In genomic region chr9:35027361-35027760, GRCh38 we compare ENCODE assay signal across 21 cellular contexts. TPM values are rescaled to one million over a fixed set of nuclear protein-coding genes. Genes with fewer than 3 reads are reported as not detected.
DNase-seq lines count a peak whose midpoint lies in the region; ATAC-seq and TF ChIP-seq lines count a peak whose summit lies in the region.
"Had no signal": no experiment of that assay in that cellular context is flagged by ENCODE, and none has a peak within 500 bp of the region (broad histone marks: within the 10 kb centered on the region; RNA-seq: fewer than 3 reads in every experiment).

No MANE protein-coding gene starts in this region.

- no peaks in the 10 kb centered on the region for H3K79me1 ChIP-seq in IMR-90 (ENCODE audit: low read depth in 1 of 2, low read length in 2 of 2)

- no peaks in the 10 kb centered on the region for H3K9me3 ChIP-seq in CD4-positive, CD25-positive, alpha-beta regulatory T cell (ENCODE audit: control insufficient read depth in 2 of 2, low read length in 2 of 2)
- H3K9me3 ChIP-seq in IMR-90 (ENCODE audit: control insufficient read depth, insufficient read depth, low read length): no peaks in the 10 kb centered on the region
- H3K9me3 ChIP-seq: suprapubic skin, vagina had no signal

- dilution Hi-C loops in IMR-90 (cut with HindIII; ENCODE audit: low sequenced_read_pairs, unreplicated experiment): no loop called here

- TF ChIP-seq POLR2A in IMR-90 (IDR thresholded peaks at IDR 0.05; ENCODE audit: low read depth, low read length): no peak

- H3K9me3 Mint-ChIP-seq in CD4-positive, CD25-positive, alpha-beta regulatory T cell: no peaks in the 10 kb centered on the region
- H3K9me3 Mint-ChIP-seq in WTC11 (peaks cover 66% of the 10 kb centered on the region), nephron progenitor cell (peaks cover 20% of the 10 kb centered on the region)
- H3K9me3 Mint-ChIP-seq: activated naive CD4-positive, alpha-beta T cell treated with anti-CD3 and anti-CD28 coated beads, Interleukin-2, amount 50 U/mL, for 72 hours; activated T-helper 17 cell treated with anti-CD3 and anti-CD28 coated beads, Interleukin-2, amount 50 U/mL, for 72 hours; naive B cell; stimulated activated naive B cell treated with anti-CD40 and anti-IgM and Interleukin-4, amounts not matched to agents 10 μg/mL and 1 μg/mL and 100 μg/mL, for 72 hours had no signal

- no CpG with 5 or more reads among the region's 1 CpG for WGBS in IMR-90 (ENCODE audit: extremely low coverage in 2 of 2, insufficient read length in 1 of 2), 2 experiments

- H3K23ac ChIP-seq in IMR-90 (ENCODE audit: low read depth, low read length): no peak overlapping the region

- peak overlapping the region; percentile 86 for H3K14ac ChIP-seq in IMR-90 (replicated peaks; ENCODE audit: low read depth, low read length)

- no TSS peak for BruUV-seq in IMR-90 (replicated peaks; lab: Mats Ljungman, UMichigan)

- H2AFZ ChIP-seq in IMR-90 (replicated peaks; ENCODE audit: low read length, poor library complexity): no peak overlapping the region

- H4K8ac ChIP-seq in IMR-90 (ENCODE audit: low read depth in 2 of 2, low read length in 2 of 2): 0 out of 4 replicates have a peak overlapping the region, but pooled peaks of 1 of the 2 experiments have one; percentile 21

- H2BK120ac ChIP-seq in IMR-90 (ENCODE audit: low read depth, low read length): peak overlapping the region; percentile 27; the same call in 1 of the 2 replicates

- no peak overlapping the region for H2AK9ac ChIP-seq in IMR-90 (replicated peaks; ENCODE audit: low read depth, low read length, poor library complexity)

- no peak overlapping the region for H4K5ac ChIP-seq in IMR-90 (ENCODE audit: low read depth, low read length)

- no peaks in the 10 kb centered on the region for H3K27me3 ChIP-seq in CD4-positive, CD25-positive, alpha-beta regulatory T cell (ENCODE audit: control insufficient read depth, insufficient read depth, low read length)
- no peaks in the 10 kb centered on the region for H3K27me3 ChIP-seq in IMR-90 (ENCODE audit: control insufficient read depth, insufficient read depth, low read length)
- H3K27me3 ChIP-seq: BLaER1, dorsolateral prefrontal cortex, suprapubic skin, vagina had no signal

- no peak overlapping the region for H3K56ac ChIP-seq in IMR-90 (ENCODE audit: extremely low read depth, insufficient read depth, low read length)

- no peak overlapping the region for H2BK20ac ChIP-seq in IMR-90 (ENCODE audit: low read depth, low read length)

- 0 out of 3 replicates have a peak overlapping the region, but pooled peaks have one; percentile 54 for H2BK15ac ChIP-seq in IMR-90 (ENCODE audit: low read depth, low read length)

- no peak overlapping the region for H3K27ac ChIP-seq in CD4-positive, CD25-positive, alpha-beta regulatory T cell (ENCODE audit: insufficient read depth, low read length, poor library complexity, severe bottlenecking)
- H3K27ac ChIP-seq in IMR-90 (ENCODE audit: insufficient read depth, low read length): no peak overlapping the region
- H3K27ac ChIP-seq: BLaER1, dorsolateral prefrontal cortex, suprapubic skin, vagina had no signal

- H3K4me3 Mint-ChIP-seq in CD4-positive, CD25-positive, alpha-beta regulatory T cell: no peak overlapping the region
- no peak overlapping the region; the same call in 1 of the 2 replicates for H3K4me3 Mint-ChIP-seq in WTC11
- H3K4me3 Mint-ChIP-seq in nephron progenitor cell: no peak overlapping the region
- H3K4me3 Mint-ChIP-seq: activated T-helper 17 cell treated with anti-CD3 and anti-CD28 coated beads, Interleukin-2, amount 50 U/mL, for 72 hours; naive B cell; stimulated activated naive B cell treated with anti-CD40 and anti-IgM and Interleukin-4, amounts not matched to agents 10 μg/mL and 1 μg/mL and 100 μg/mL, for 72 hours had no signal

- H3K9me1 ChIP-seq in IMR-90 (ENCODE audit: insufficient read depth, low read length): peaks cover 8% of the 10 kb centered on the region; the same call in 1 of the 2 replicates

- H2AK5ac ChIP-seq in IMR-90 (ENCODE audit: low read depth, low read length): 0 out of 2 replicates have a peak overlapping the region, but pooled peaks have one; percentile 24

- H3K4me3 ChIP-seq in CD4-positive, CD25-positive, alpha-beta regulatory T cell (ENCODE audit: low read depth, low read length): no peak overlapping the region
- H3K4me3 ChIP-seq in IMR-90 (ENCODE audit: insufficient read depth, low read depth, low read length): no peak overlapping the region
- H3K4me3 ChIP-seq: BLaER1, dorsolateral prefrontal cortex, suprapubic skin, vagina had no signal

- no peaks in the 10 kb centered on the region for H3K4me1 ChIP-seq in CD4-positive, CD25-positive, alpha-beta regulatory T cell (ENCODE audit: control insufficient read depth, insufficient read depth, low read length, poor library complexity, severe bottlenecking)
- peaks cover 7% of the 10 kb centered on the region for H3K4me1 ChIP-seq in IMR-90 (ENCODE audit: control insufficient read depth, insufficient read depth, low read length)
- H3K4me1 ChIP-seq: BLaER1 had no signal

- POLR2A ChIA-PET in IMR-90 (lab: Charles Lee; ENCODE audit: unreplicated experiment) (no interaction called here), WTC11 (lab: Charles Lee) (interaction anchor here (0.6 to 0.9 kb wide), 2 partner anchors 33 to 100 kb away, joined by 3 to 8 read pairs; no protein-coding TSS in a partner anchor)

- peaks cover 23% of the 10 kb centered on the region for H3K36me3 Mint-ChIP-seq in CD4-positive, CD25-positive, alpha-beta regulatory T cell
- H3K36me3 Mint-ChIP-seq in WTC11 (peaks cover 71% of the 10 kb centered on the region), nephron progenitor cell (ENCODE audit: low read depth) (peaks cover 59% of the 10 kb centered on the region)

- peak overlapping the region; percentile 18; the same call in 1 of the 2 replicates for H4K91ac ChIP-seq in IMR-90 (ENCODE audit: insufficient read depth, low read depth, low read length)

- intact Hi-C loops in IMR-90 (cut with micrococcal nuclease): no loop called here

- no peak overlapping the region for H3K4me2 ChIP-seq in IMR-90 (ENCODE audit: low read depth, low read length)
- H3K4me2 ChIP-seq: BLaER1 had no signal

- CTCF ChIA-PET in IMR-90 (lab: Yijun Ruan, JAX) (interaction anchor here (1.3 kb wide), 1 partner anchor 30 kb away, joined by 3 read pairs; no protein-coding TSS in a partner anchor), WTC11 (lab: Charles Lee) (interaction anchor here (0.7 to 3.8 kb wide), 8 partner anchors 9 to 326 kb away, joined by 3 to 21 read pairs (median 4); no protein-coding TSS in a partner anchor)

- no peak overlapping the region for H3K18ac ChIP-seq in IMR-90 (ENCODE audit: low read depth, low read length)

- H3K4me1 Mint-ChIP-seq in CD4-positive, CD25-positive, alpha-beta regulatory T cell: peaks cover 11 to 21% (median 12%) of the 10 kb centered on the region in 4 donors
- H3K4me1 Mint-ChIP-seq in WTC11 (peaks cover 37% of the 10 kb centered on the region), nephron progenitor cell (peaks cover 43% of the 10 kb centered on the region)

- H2BK5ac ChIP-seq in IMR-90 (ENCODE audit: low read depth, low read length, poor library complexity, severe bottlenecking): no peak overlapping the region

- H3K36me3 ChIP-seq in CD4-positive, CD25-positive, alpha-beta regulatory T cell (ENCODE audit: control insufficient read depth, insufficient read depth, low read length): no peaks in the 10 kb centered on the region
- 0 out of 2 replicates have a peak, but pooled peaks cover under 1% of the 10 kb centered on the region for H3K36me3 ChIP-seq in IMR-90 (ENCODE audit: control insufficient read depth, insufficient read depth, low read length)
- H3K36me3 ChIP-seq: BLaER1, vagina had no signal

- no peak for TF ChIP-seq CTCF in IMR-90 (conservative IDR thresholded peaks at IDR 0.05; ENCODE audit: low read depth, low read length)
- TF ChIP-seq CTCF in WTC11 (IDR thresholded peaks at IDR 0.05): no peak
- no peak for TF ChIP-seq CTCF in nephron progenitor cell (IDR thresholded peaks at IDR 0.05)

- H3K4ac ChIP-seq in IMR-90 (ENCODE audit: low read depth, low read length): 0 out of 2 replicates have a peak overlapping the region, but pooled peaks have one; percentile 29

- H4K20me1 ChIP-seq in IMR-90 (ENCODE audit: insufficient read depth, low read length): no peaks in the 10 kb centered on the region
- H4K20me1 ChIP-seq: BLaER1 had no signal

- peak overlapping the region in 2 of 3 donors; percentile 19 to 21 for H3K27ac Mint-ChIP-seq in CD4-positive, CD25-positive, alpha-beta regulatory T cell
- H3K27ac Mint-ChIP-seq in WTC11: peak overlapping the region; percentile 72
- peak overlapping the region; percentile 84 for H3K27ac Mint-ChIP-seq in nephron progenitor cell
- H3K27ac Mint-ChIP-seq: activated T-helper 17 cell treated with anti-CD3 and anti-CD28 coated beads, Interleukin-2, amount 50 U/mL, for 72 hours; stimulated activated naive B cell treated with anti-CD40 and anti-IgM and Interleukin-4, amounts not matched to agents 10 μg/mL and 1 μg/mL and 100 μg/mL, for 72 hours had no signal

- no peak for DNase-seq in CD4-positive, CD25-positive, alpha-beta regulatory T cell
- no peak for DNase-seq in IMR-90
- DNase-seq in WTC11 (ENCODE audit: low spot score): no peak
- DNase-seq in nephron progenitor cell: no peak
- DNase-seq: activated CD4-positive, alpha-beta T cell treated with anti-CD3 and anti-CD28 coated beads, Interleukin-2, amount 50 U/mL, for 1 hour; dorsolateral prefrontal cortex; mesenchymal stem cell; naive B cell; NCI-H2029 treated with DMSO at 0.1 percent for 48 hours; NCI-H2227 treated with DMSO at 0.1 percent for 48 hours; stimulated activated CD4-positive, alpha-beta T cell treated with anti-CD3 and anti-CD28 coated beads, Interleukin-4, amount 100 ng/mL, for 1 hour; stimulated activated naive B cell treated with anti-CD40 and anti-IgM and Interleukin-4, amounts not matched to agents 10 μg/mL and 1 μg/mL and 100 μg/mL, for 72 hours had no signal

- H3K9ac ChIP-seq in IMR-90 (ENCODE audit: low read depth, low read length): no peak overlapping the region
- H3K9ac ChIP-seq: BLaER1 had no signal

- H3K27me3 Mint-ChIP-seq in CD4-positive, CD25-positive, alpha-beta regulatory T cell: no peaks in the 10 kb centered on the region
- H3K27me3 Mint-ChIP-seq in WTC11 (ENCODE audit: low read depth): peaks cover 13% of the 10 kb centered on the region
- H3K27me3 Mint-ChIP-seq in nephron progenitor cell (ENCODE audit: low read depth, poor library complexity): no peaks in the 10 kb centered on the region
- H3K27me3 Mint-ChIP-seq: activated T-helper 17 cell treated with anti-CD3 and anti-CD28 coated beads, Interleukin-2, amount 50 U/mL, for 72 hours; naive B cell; stimulated activated naive B cell treated with anti-CD40 and anti-IgM and Interleukin-4, amounts not matched to agents 10 μg/mL and 1 μg/mL and 100 μg/mL, for 72 hours had no signal

- no peak for TF ChIP-seq RAD21 in IMR-90 (IDR thresholded peaks at IDR 0.05; ENCODE audit: low read length)

- no peak for ATAC-seq in CD4-positive, CD25-positive, alpha-beta regulatory T cell (ENCODE audit: low read depth in 2 of 2)
- ATAC-seq in IMR-90 (ENCODE audit: low read depth) (no peak), WTC11 (no peak), esophagus mucosa (no peak), HG02852 (IDR thresholded peaks at IDR 0.05; ENCODE audit: unreplicated experiment) (no peak), HG02571 (IDR thresholded peaks at IDR 0.05; ENCODE audit: unreplicated experiment) (no peak), GM19397 (IDR thresholded peaks at IDR 0.05; ENCODE audit: unreplicated experiment) (no peak)
- ATAC-seq: activated naive CD4-positive, alpha-beta T cell treated with anti-CD3 and anti-CD28 coated beads, Interleukin-2, amount 50 U/mL, for 72 hours; activated T-helper 17 cell treated with anti-CD3 and anti-CD28 coated beads, Interleukin-2, amount 50 U/mL, for 72 hours; stimulated activated naive B cell treated with anti-CD40 and anti-IgM and Interleukin-4, amounts not matched to agents 10 μg/mL and 1 μg/mL and 100 μg/mL, for 72 hours had no signal

- in situ Hi-C loops in IMR-90 (cut with MboI; ENCODE audit: low sequenced_read_pairs): no loop called here

RNA-seq across cellular contexts. Expression of gene DNAJB5, which starts 37.8 kb away (rescaled TPM):
- total RNA-seq in CD4-positive, CD25-positive, alpha-beta regulatory T cell: 2.1 TPM
- polyA plus RNA-seq in CD4-positive, CD25-positive, alpha-beta regulatory T cell: 1 to 10 TPM in 3 of 4 donors, under 1 TPM in 1; 0.42 to 2.7 (median 1.9) TPM
- total RNA-seq in IMR-90 (2012; rRNA removed): 11.7 and 14.9 TPM in 2 replicates
- 9.9 and 11.4 TPM in 2 replicates for polyA plus RNA-seq in IMR-90 (2012; rRNA removed)
- polyA plus RNA-seq in IMR-90 (2012; cell fraction: cytosol; rRNA removed): 6.4 and 9.0 TPM in 2 replicates
- polyA plus RNA-seq in IMR-90 (2012; cell fraction: nucleus; rRNA removed; ENCODE audit: low replicate concordance): 3.5 and 4.0 TPM in 2 replicates
- 26.7 to 30.0 TPM (median 28.6 TPM) in 3 replicates for total RNA-seq in WTC11 (2021)
- 3.4 TPM for total RNA-seq in esophagus mucosa

RNA-seq across cellular contexts. Expression of gene VCP, which starts 45.1 kb away (rescaled TPM):
- total RNA-seq in CD4-positive, CD25-positive, alpha-beta regulatory T cell: 259 TPM
- 100 to 1,000 TPM; 205 to 260 (median 237) TPM for polyA plus RNA-seq in CD4-positive, CD25-positive, alpha-beta regulatory T cell
- total RNA-seq in IMR-90 (2012; rRNA removed): 492 and 516 TPM in 2 replicates
- 291 and 292 TPM in 2 replicates for polyA plus RNA-seq in IMR-90 (2012; rRNA removed)
- 120 and 175 TPM in 2 replicates for polyA plus RNA-seq in IMR-90 (2012; cell fraction: cytosol; rRNA removed)
- 208 and 316 TPM in 2 replicates for polyA plus RNA-seq in IMR-90 (2012; cell fraction: nucleus; rRNA removed; ENCODE audit: low replicate concordance)
- 305 to 386 TPM (median 329 TPM) in 3 replicates for total RNA-seq in WTC11 (2021)
- 158 TPM for total RNA-seq in esophagus mucosa

RNA-seq across cellular contexts. Expression of gene FANCG, which starts 52.4 kb away (rescaled TPM):
- total RNA-seq in CD4-positive, CD25-positive, alpha-beta regulatory T cell: 23.7 TPM
- polyA plus RNA-seq in CD4-positive, CD25-positive, alpha-beta regulatory T cell: 10 to 100 TPM in 2 of 4 donors, 1 to 10 TPM in 2; 8.6 to 12.8 (median 9.6) TPM
- total RNA-seq in IMR-90 (2012; rRNA removed): 13.9 and 16.1 TPM in 2 replicates
- polyA plus RNA-seq in IMR-90 (2012; rRNA removed): 19.3 and 20.4 TPM in 2 replicates
- 7.4 and 21.5 TPM in 2 replicates for polyA plus RNA-seq in IMR-90 (2012; cell fraction: cytosol; rRNA removed)
- polyA plus RNA-seq in IMR-90 (2012; cell fraction: nucleus; rRNA removed; ENCODE audit: low replicate concordance): 58.3 and 59.6 TPM in 2 replicates
- 80.9 to 108 TPM (median 89.1 TPM) in 3 replicates for total RNA-seq in WTC11 (2021)
- total RNA-seq in esophagus mucosa: 22.0 TPM

Comparison
In these comparisons a context has a peak if more than half of its experiments do, and no peak if none do; other contexts are left out.
1. H3K27ac Mint-ChIP-seq: peak in every context shown above with its lines; median percentile 84 in nephron progenitor cell; 72 in WTC11; 20 in CD4-positive, CD25-positive, alpha-beta regulatory T cell.